In genomic region chr2:40448476-40449079, GRCh38 we compare ENCODE assay signal across 8 cellular contexts. TPM values are rescaled to one million over a fixed set of nuclear protein-coding genes. Genes with fewer than 3 reads are reported as not detected.
A peak's percentile ranks its signal among the peaks of the same experiment; 100 is the strongest.
DNase-seq lines count a peak whose midpoint lies in the region; ATAC-seq and TF ChIP-seq lines count a peak whose summit lies in the region.

No MANE protein-coding gene starts in this region.

- no peak overlapping the region for H3T11ph ChIP-seq in H9 (ENCODE audit: low read length)

- H3K4me1 ChIP-seq in BLaER1 (peaks cover 31% of the 10 kb centered on the region), H9 (ENCODE audit: insufficient read depth, low read length) (peaks cover 4% of the 10 kb centered on the region), esophagus muscularis mucosa (peaks cover 44 to 66% (median 57%) of the 10 kb centered on the region in 4 donors), smooth muscle cell (ENCODE audit: low read depth) (no peaks in the 10 kb centered on the region)

- H2BK5ac ChIP-seq in H9 (ENCODE audit: insufficient read length, low read length): no peak overlapping the region

- no peak overlapping the region for H4K5ac ChIP-seq in H9 (ENCODE audit: insufficient read length, low read depth, low read length)

- no peak overlapping the region for H2BK12ac ChIP-seq in H9 (ENCODE audit: insufficient read length, low read depth, low read length)

- peaks cover 40% of the 10 kb centered on the region for H3K27me3 Mint-ChIP-seq in H9 (ENCODE audit: low read depth)

- H3K27me3 ChIP-seq in BLaER1: no peaks in the 10 kb centered on the region
- H3K27me3 ChIP-seq in H9 (ENCODE audit: insufficient read depth, low read length): peaks cover 5% of the 10 kb centered on the region; the same call in 1 of the 2 replicates
- no peaks in the 10 kb centered on the region for H3K27me3 ChIP-seq in esophagus muscularis mucosa
- H3K27me3 ChIP-seq in smooth muscle cell (ENCODE audit: low read depth): peaks cover 27% of the 10 kb centered on the region

- TF ChIP-seq POLR2A in esophagus muscularis mucosa (IDR thresholded peaks at IDR 0.05; ENCODE audit: low read depth): no peak

- no peak overlapping the region for H2BK120ac ChIP-seq in H9 (ENCODE audit: low read depth, low read length, poor library complexity, severe bottlenecking)

- H3K4me3 Mint-ChIP-seq in H9: no peak overlapping the region

- no peaks in the 10 kb centered on the region for H3K36me3 Mint-ChIP-seq in H9 (ENCODE audit: insufficient read depth in 1 of 3, low read depth in 3 of 3)

- no peaks in the 10 kb centered on the region for H4K20me1 ChIP-seq in BLaER1
- H4K20me1 ChIP-seq in H9 (ENCODE audit: control insufficient read depth, insufficient read depth, insufficient read length): no peaks in the 10 kb centered on the region
- no peaks in the 10 kb centered on the region for H4K20me1 ChIP-seq in smooth muscle cell (ENCODE audit: low read depth)

- ATAC-seq in GM18517 (IDR thresholded peaks at IDR 0.05; ENCODE audit: unreplicated experiment) (no peak), HG03108 (IDR thresholded peaks at IDR 0.05; ENCODE audit: unreplicated experiment) (no peak)

- H3K9me3 ChIP-seq in BLaER1 (no peaks in the 10 kb centered on the region), H9 (ENCODE audit: control insufficient read depth, low read depth, low read length) (no peaks in the 10 kb centered on the region), esophagus muscularis mucosa (no peaks in the 10 kb centered on the region), smooth muscle cell (replicated peaks; ENCODE audit: low read depth) (no peaks in the 10 kb centered on the region)

- peaks cover 31 to 41% of the 10 kb centered on the region in 2 experiments for H3K4me1 Mint-ChIP-seq in H9

- H4K91ac ChIP-seq in H9 (ENCODE audit: insufficient read length, low read depth, low read length): no peak overlapping the region

- H3K9ac ChIP-seq in BLaER1 (no peak overlapping the region), H9 (ENCODE audit: extremely low read depth, insufficient read length, low read length) (no peak overlapping the region), smooth muscle cell (ENCODE audit: low read depth) (no peak overlapping the region)

- WGBS in H9 (ENCODE audit: extremely low coverage, insufficient read length, low lambda C conversion rate): no CpG with 5 or more reads among the region's 3 CpGs
- WGBS in esophagus muscularis mucosa: 51% methylated on average over 3 of the region's 3 CpGs
- WGBS in smooth muscle cell (ENCODE audit: low lambda C conversion rate): 30% methylated on average over 3 of the region's 3 CpGs

- H3K79me1 ChIP-seq in H9 (ENCODE audit: insufficient read depth, low read depth, low read length, poor library complexity, severe bottlenecking): no peaks in the 10 kb centered on the region

- H3K27ac ChIP-seq in BLaER1: no peak overlapping the region
- H3K27ac ChIP-seq in H9 (ENCODE audit: insufficient read length, low read depth, low read length): no peak overlapping the region
- peak overlapping the region; percentile 89 to 92 (median 90) for H3K27ac ChIP-seq in esophagus muscularis mucosa (replicated peaks in 1 of 4)
- H3K27ac ChIP-seq in smooth muscle cell (ENCODE audit: low read depth): no peak overlapping the region

- H3K4ac ChIP-seq in H9 (ENCODE audit: low read depth, low read length): no peak overlapping the region

- H2BK15ac ChIP-seq in H9 (ENCODE audit: low read depth, low read length): no peak overlapping the region

- H3K14ac ChIP-seq in H9 (ENCODE audit: insufficient read depth, low read length): no peak overlapping the region

- TF ChIP-seq CTCF in H9 (conservative IDR thresholded peaks at IDR 0.05): peak; percentile 74
- TF ChIP-seq CTCF in esophagus muscularis mucosa (IDR thresholded peaks at IDR 0.05): peak; percentile 38 to 56 (median 40)
- peak; percentile 45 for TF ChIP-seq CTCF in smooth muscle cell (IDR thresholded peaks at IDR 0.05; ENCODE audit: borderline replicate concordance, insufficient read depth, poor library complexity, severe bottlenecking)

- H2AK5ac ChIP-seq in H9 (ENCODE audit: insufficient read length, low read length): no peak overlapping the region

- H3K79me2 ChIP-seq in H9 (ENCODE audit: insufficient read depth, low read length): no peaks in the 10 kb centered on the region
- H3K79me2 ChIP-seq in smooth muscle cell (ENCODE audit: low read depth): no peaks in the 10 kb centered on the region

- no peak overlapping the region for H3K56ac ChIP-seq in H9 (ENCODE audit: insufficient read length, low read depth, low read length)

- H2AFZ ChIP-seq in H9 (ENCODE audit: low read length) (no peak overlapping the region), smooth muscle cell (ENCODE audit: low read depth) (no peak overlapping the region)

- peaks cover 0 to 3% of the 10 kb centered on the region in 2 experiments; a peak in 2 of 5 replicates for H3K9me3 Mint-ChIP-seq in H9

- H3K18ac ChIP-seq in H9 (ENCODE audit: insufficient read length, low read depth, low read length): no peak overlapping the region

- no peak overlapping the region for H2BK20ac ChIP-seq in H9 (ENCODE audit: low read depth, low read length, poor library complexity, severe bottlenecking)

- no peak overlapping the region for H4K8ac ChIP-seq in H9 (replicated peaks; ENCODE audit: insufficient read length, low read depth, low read length)

- peak overlapping the region; percentile 89; the same call in 1 of the 2 replicates for H3K4me2 ChIP-seq in BLaER1
- H3K4me2 ChIP-seq in H9 (ENCODE audit: insufficient read depth, insufficient read length, low read length): no peak overlapping the region
- H3K4me2 ChIP-seq in smooth muscle cell: no peak overlapping the region

- peaks cover 9% of the 10 kb centered on the region for H3K23me2 ChIP-seq in H9 (ENCODE audit: insufficient read length, low read depth, low read length, poor library complexity, severe bottlenecking)

- intact Hi-C loops in esophagus muscularis mucosa (cut with DNase I): no loop called here

- DNase-seq in H9 (peak; percentile 41), NCI-H748 (lab: John Stamatoyannopoulos, UW; ENCODE audit: unreplicated experiment) (peak; percentile 69), esophagus muscularis mucosa (ENCODE audit: extremely low spot score) (no peak), smooth muscle cell (lab: John Stamatoyannopoulos, UW; ENCODE audit: unreplicated experiment) (no peak), GOT3 (lab: John Stamatoyannopoulos, UW) (no peak)

- TF ChIP-seq EP300 in esophagus muscularis mucosa (IDR thresholded peaks at IDR 0.05): no peak

- H3K36me3 ChIP-seq in BLaER1 (peaks cover 36% of the 10 kb centered on the region), esophagus muscularis mucosa (peaks cover 0 to 10% (median 0%) of the 10 kb centered on the region in 4 donors), smooth muscle cell (ENCODE audit: low read depth) (no peaks in the 10 kb centered on the region)

- H3K4me3 ChIP-seq in BLaER1 (no peak overlapping the region), esophagus muscularis mucosa (no peak overlapping the region), smooth muscle cell (no peak overlapping the region)

- no peak overlapping the region for H3K27ac Mint-ChIP-seq in H9

- H3F3A ChIP-seq in smooth muscle cell (ENCODE audit: low read depth): no peaks in the 10 kb centered on the region

- H3K23ac ChIP-seq in H9 (ENCODE audit: insufficient read length, low read depth, low read length): no peak overlapping the region

RNA-seq across cellular contexts. Expression of gene SLC8A1, which starts 3.3 kb away (rescaled TPM):
- total RNA-seq in H9 (2021) (1.7 and 1.9 TPM in 2 replicates), esophagus muscularis mucosa (100 to 1,000 TPM; 105 to 166 (median 157) TPM), smooth muscle cell (5.3 and 6.3 TPM in 2 replicates)
- 1.1 and 1.3 TPM in 2 replicates for polyA plus RNA-seq in smooth muscle cell

Comparison
In these comparisons a context has a peak if more than half of its experiments do, and no peak if none do; other contexts are left out.
1. H3K27ac ChIP-seq: peak in esophagus muscularis mucosa (4 of 4); none in BLaER1 (single experiment), H9 (single experiment) and smooth muscle cell (single experiment).
2. DNase-seq: peak in H9 (single experiment) and NCI-H748 (single experiment); none in esophagus muscularis mucosa (single experiment), smooth muscle cell (single experiment) and GOT3 (single experiment).
3. RNA of gene SLC8A1, which starts 3.3 kb away (total RNA-seq): 105 to 166 TPM in esophagus muscularis mucosa; 5.3 to 6.3 TPM in smooth muscle cell and 1.7 to 1.9 TPM in H9; every median in the first group is over 10 times any median in the second.
4. Peak in every context shown above with its lines, with median percentiles within 50 percentile points of each other: CTCF ChIP-seq.